24 cellular contexts compared by ENCODE assay signal in genomic region chr1:7390604-7391000, GRCh38.
A peak's percentile ranks its signal among the peaks of the same experiment; 100 is the strongest.
DNase-seq lines count a peak whose midpoint lies in the region; ATAC-seq and TF ChIP-seq lines count a peak whose summit lies in the region.
"Had no signal": no experiment of that assay in that cellular context is flagged by ENCODE, and none has a peak within 500 bp of the region (broad histone marks: within the 10 kb centered on the region; RNA-seq: fewer than 3 reads in every experiment).

No MANE protein-coding gene starts in this region.

- H4K20me1 ChIP-seq in BLaER1 treated with 17β-estradiol and CSF1 and Interleukin-3, amounts not matched to agents 10 nM and 100 nM: no peaks in the 10 kb centered on the region

- CTCF ChIA-PET in HEK293T (lab: Yijun Ruan, JAX): no interaction called here

- peak overlapping the region in 4 of 11 experiments; percentile 68 to 82 (median 74); a peak in 8 of 22 replicates for H3K27ac ChIP-seq in BLaER1 treated with 17β-estradiol and CSF1 and Interleukin-3, amounts not matched to agents 10 nM and 100 nM
- H3K27ac ChIP-seq: ascending aorta, cardiac muscle cell had no signal

- H3K4me2 ChIP-seq in BLaER1 treated with 17β-estradiol and CSF1 and Interleukin-3, amounts not matched to agents 10 nM and 100 nM: peak overlapping the region in 8 of 11 experiments; percentile 5 to 85 (median 74); a peak in 15 of 22 replicates

- DNase-seq in HT-29 (ENCODE audit: low spot score) (peak; percentile 1), iPS-NIHi7 (ENCODE audit: extremely low spot score) (peak; percentile 8), posterior vena cava (ENCODE audit: low spot score) (peak; percentile 38), KG1 (lab: John Stamatoyannopoulos, UW) (no peak), HEK293T (ENCODE audit: extremely low spot score) (no peak), GOT3 (lab: John Stamatoyannopoulos, UW) (no peak)
- DNase-seq: activated CD4-positive, alpha-beta T cell treated with anti-CD3 and anti-CD28 coated beads, Interleukin-2, amount 50 U/mL, for 1 hour; DND-41; left ventricle myocardium superior; MV-4-11; NCI-H146; NCI-H524 treated with DMSO at 0.1 percent for 48 hours; ovary; retina; small intestine; stimulated activated CD4-positive, alpha-beta T cell treated with anti-CD3 and anti-CD28 coated beads, Interleukin-1b, Interleukin-23, amount 100 ng/mL, for 48 hours; SW 1271 had no signal

- ATAC-seq in HG03095 (IDR thresholded peaks at IDR 0.05; ENCODE audit: unreplicated experiment): no peak
- ATAC-seq: activated T-helper 17 cell treated with anti-CD3 and anti-CD28 coated beads, Interleukin-2, amount 50 U/mL, for 72 hours; HCT116; naive thymus-derived CD8-positive, alpha-beta T cell had no signal

- H3K9me3 ChIP-seq in BLaER1 treated with 17β-estradiol and CSF1 and Interleukin-3, amounts not matched to agents 10 nM and 100 nM (replicated peaks in 1 of 11): peaks cover 6 to 11% (median 8%) of the 10 kb centered on the region in 11 experiments; a peak in 18 of 22 replicates
- H3K9me3 ChIP-seq: ovary had no signal

- H3K9ac ChIP-seq in BLaER1 treated with 17β-estradiol and CSF1 and Interleukin-3, amounts not matched to agents 10 nM and 100 nM: peak overlapping the region in 1 of 11 experiments; percentile 71; a peak in 2 of 22 replicates

- peaks cover 20 to 37% (median 27%) of the 10 kb centered on the region in 10 experiments for H3K4me1 ChIP-seq in BLaER1 treated with 17β-estradiol and CSF1 and Interleukin-3, amounts not matched to agents 10 nM and 100 nM

- intact Hi-C loops in posterior vena cava (cut with DNase I): no loop called here

- H3K36me3 ChIP-seq in BLaER1 treated with 17β-estradiol and CSF1 and Interleukin-3, amounts not matched to agents 10 nM and 100 nM: no peaks in the 10 kb centered on the region
- H3K36me3 ChIP-seq: ascending aorta, cardiac muscle cell, ovary had no signal

- H3K27me3 ChIP-seq in BLaER1 treated with 17β-estradiol and CSF1 and Interleukin-3, amounts not matched to agents 10 nM and 100 nM: no peaks in the 10 kb centered on the region
- H3K27me3 ChIP-seq: ascending aorta, cardiac muscle cell, ovary had no signal

- POLR2A ChIA-PET in HEK293T (lab: Yijun Ruan, JAX): no interaction called here

- no peak overlapping the region for H3K4me3 ChIP-seq in BLaER1 treated with 17β-estradiol and CSF1 and Interleukin-3, amounts not matched to agents 10 nM and 100 nM
- H3K4me3 ChIP-seq: ascending aorta, cardiac muscle cell, ovary had no signal

TF ChIP-seq in HEK293T, 16 proteins besides CTCF, POLR2A, EP300 and RAD21:
- TF ChIP-seq TARDBP (IDR thresholded peaks at IDR 0.05): no peak
- TF ChIP-seq CTBP1 (IDR thresholded peaks at IDR 0.05; ENCODE audit: borderline replicate concordance): no peak
- no peak for TF ChIP-seq FOXA1 (IDR thresholded peaks at IDR 0.05)
- TF ChIP-seq BHLHE40 (IDR thresholded peaks at IDR 0.05; ENCODE audit: borderline replicate concordance): no peak
- TF ChIP-seq ARNT (IDR thresholded peaks at IDR 0.05): no peak
- no peak for TF ChIP-seq NFRKB (IDR thresholded peaks at IDR 0.05)
- no peak for TF ChIP-seq LEF1 (IDR thresholded peaks at IDR 0.05; ENCODE audit: borderline replicate concordance)
- TF ChIP-seq L3MBTL2 (conservative IDR thresholded peaks at IDR 0.05): no peak
- no peak for TF ChIP-seq FOXM1 (IDR thresholded peaks at IDR 0.05; ENCODE audit: borderline replicate concordance)
- TF ChIP-seq ZNF384 (IDR thresholded peaks at IDR 0.05): no peak

Comparison
In these comparisons a context has a peak if more than half of its experiments do, and no peak if none do; other contexts are left out.
1. DNase-seq: peak in HT-29 (single experiment), iPS-NIHi7 (single experiment) and posterior vena cava (single experiment); none in KG1 (single experiment), HEK293T (single experiment) and GOT3 (single experiment).